Comparison of ENCODE assay signal across 2 cellular contexts in the genomic region with DNA sequence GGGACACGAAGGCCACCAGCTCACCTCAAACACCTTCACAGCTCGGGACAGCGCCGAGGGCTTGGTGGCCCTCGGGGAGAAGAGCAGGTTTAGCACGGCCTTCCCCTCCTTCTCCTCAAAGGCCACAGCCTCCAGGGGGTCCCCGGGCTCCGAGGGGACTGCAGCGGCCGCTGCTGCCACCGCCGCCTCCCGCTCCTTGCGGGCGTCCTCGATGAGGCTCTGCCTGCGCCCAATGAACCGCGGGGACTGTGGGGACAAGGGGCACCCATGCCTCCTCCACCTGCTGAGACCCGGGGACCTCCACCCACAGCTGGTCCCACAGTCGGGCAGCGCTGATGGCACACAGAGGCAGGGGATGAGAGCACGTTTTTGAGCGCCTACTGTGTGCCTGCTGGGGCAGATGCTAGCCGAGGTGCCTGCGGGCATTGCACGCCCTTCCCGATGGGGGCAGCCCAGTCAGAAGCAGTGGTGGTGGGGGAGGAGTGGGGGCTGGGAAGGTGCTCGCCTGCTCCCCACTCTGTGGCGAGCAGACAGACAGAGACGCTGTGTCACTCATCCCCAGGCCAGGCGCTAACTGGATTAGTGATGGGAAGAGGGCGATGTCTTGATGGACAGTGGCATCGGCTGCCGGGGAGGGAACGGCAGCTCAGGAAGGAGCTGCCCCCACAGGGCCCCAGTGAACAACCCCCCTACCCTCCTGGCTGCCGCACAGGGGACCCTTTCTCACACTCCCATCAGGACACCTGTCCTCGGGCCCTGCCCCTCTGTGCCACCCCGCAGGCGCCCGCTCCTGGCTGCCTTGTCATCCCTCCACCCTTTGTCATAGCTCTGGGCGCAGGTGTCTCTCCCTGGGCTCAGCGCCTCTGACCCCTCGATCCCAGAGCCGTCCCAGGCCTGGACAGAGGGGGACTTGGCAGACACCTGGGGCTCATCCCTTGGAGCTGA.
TF ChIP-seq lines count a peak whose summit lies in the region.

No MANE protein-coding gene starts in this region.

TF ChIP-seq in SK-N-SH, 30 proteins besides CTCF, POLR2A, EP300 and RAD21 (continued from another document):
- TF ChIP-seq, protein P1, sequence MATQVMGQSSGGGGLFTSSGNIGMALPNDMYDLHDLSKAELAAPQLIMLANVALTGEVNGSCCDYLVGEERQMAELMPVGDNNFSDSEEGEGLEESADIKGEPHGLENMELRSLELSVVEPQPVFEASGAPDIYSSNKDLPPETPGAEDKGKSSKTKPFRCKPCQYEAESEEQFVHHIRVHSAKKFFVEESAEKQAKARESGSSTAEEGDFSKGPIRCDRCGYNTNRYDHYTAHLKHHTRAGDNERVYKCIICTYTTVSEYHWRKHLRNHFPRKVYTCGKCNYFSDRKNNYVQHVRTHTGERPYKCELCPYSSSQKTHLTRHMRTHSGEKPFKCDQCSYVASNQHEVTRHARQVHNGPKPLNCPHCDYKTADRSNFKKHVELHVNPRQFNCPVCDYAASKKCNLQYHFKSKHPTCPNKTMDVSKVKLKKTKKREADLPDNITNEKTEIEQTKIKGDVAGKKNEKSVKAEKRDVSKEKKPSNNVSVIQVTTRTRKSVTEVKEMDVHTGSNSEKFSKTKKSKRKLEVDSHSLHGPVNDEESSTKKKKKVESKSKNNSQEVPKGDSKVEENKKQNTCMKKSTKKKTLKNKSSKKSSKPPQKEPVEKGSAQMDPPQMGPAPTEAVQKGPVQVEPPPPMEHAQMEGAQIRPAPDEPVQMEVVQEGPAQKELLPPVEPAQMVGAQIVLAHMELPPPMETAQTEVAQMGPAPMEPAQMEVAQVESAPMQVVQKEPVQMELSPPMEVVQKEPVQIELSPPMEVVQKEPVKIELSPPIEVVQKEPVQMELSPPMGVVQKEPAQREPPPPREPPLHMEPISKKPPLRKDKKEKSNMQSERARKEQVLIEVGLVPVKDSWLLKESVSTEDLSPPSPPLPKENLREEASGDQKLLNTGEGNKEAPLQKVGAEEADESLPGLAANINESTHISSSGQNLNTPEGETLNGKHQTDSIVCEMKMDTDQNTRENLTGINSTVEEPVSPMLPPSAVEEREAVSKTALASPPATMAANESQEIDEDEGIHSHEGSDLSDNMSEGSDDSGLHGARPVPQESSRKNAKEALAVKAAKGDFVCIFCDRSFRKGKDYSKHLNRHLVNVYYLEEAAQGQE (IDR thresholded peaks at IDR 0.05; ENCODE audit: low read depth, low read length), result no peak

TF ChIP-seq in SK-N-SH treated with all-trans-retinoic acid at 6 μM for 48 hours, 23 proteins besides CTCF, POLR2A, EP300 and RAD21 (continued from another document):
- TF ChIP-seq TSHZ2 (CRISPR knock-in tag; IDR thresholded peaks at IDR 0.05) (no peak), ZNF8 (CRISPR knock-in tag; IDR thresholded peaks at IDR 0.05) (no peak), ZFP3 (CRISPR knock-in tag; IDR thresholded peaks at IDR 0.05) (no peak), ZC3H10 (CRISPR knock-in tag; IDR thresholded peaks at IDR 0.05) (no peak), SNAI2 (CRISPR knock-in tag; IDR thresholded peaks at IDR 0.05) (no peak), RARB (CRISPR knock-in tag; IDR thresholded peaks at IDR 0.05) (no peak), ESRRG (CRISPR knock-in tag; IDR thresholded peaks at IDR 0.05) (no peak), BACH2 (CRISPR knock-in tag; IDR thresholded peaks at IDR 0.05; ENCODE audit: borderline replicate concordance) (no peak), CSDC2 (CRISPR knock-in tag; IDR thresholded peaks at IDR 0.05) (no peak), POU6F1 (CRISPR knock-in tag; IDR thresholded peaks at IDR 0.05; ENCODE audit: borderline replicate concordance, low read depth) (no peak)
